ENCODE assay signal across 15 cellular contexts in the genomic region with DNA sequence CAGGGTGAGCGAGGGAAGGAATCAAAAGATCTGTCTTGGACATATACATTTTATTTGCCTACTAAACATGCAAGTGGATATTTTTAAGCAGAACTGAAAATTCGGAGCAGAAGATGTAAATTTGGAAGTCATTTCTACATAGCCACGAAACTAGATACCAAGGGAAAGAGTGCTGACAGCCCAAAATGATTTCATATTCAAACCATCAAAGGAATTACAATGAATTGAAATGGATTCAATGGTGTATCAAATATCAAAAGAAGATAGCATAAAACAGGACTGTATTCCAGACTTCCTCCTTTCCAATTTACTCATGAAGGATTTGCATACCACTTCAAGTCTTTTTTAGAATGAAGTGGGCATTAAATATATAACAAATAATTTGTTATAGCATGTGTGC.
DNase-seq lines count a peak whose midpoint lies in the region.
"Had no signal": no experiment of that assay in that cellular context is flagged by ENCODE, and none has a peak within 500 bp of the region (broad histone marks: within the 10 kb centered on the region; RNA-seq: fewer than 3 reads in every experiment).

No MANE protein-coding gene starts in this region.

- H3K9me3 ChIP-seq in MG63 = no peaks in the 10 kb centered on the region

- H3K36me3 ChIP-seq in MG63 = no peaks in the 10 kb centered on the region

- DNase-seq in COLO829 (ENCODE audit: low spot score) (peak; percentile 7), EH (ENCODE audit: low read depth) (peak; percentile 4), NCI-H526 treated with DMSO at 0.1 percent for 48 hours (lab: John Stamatoyannopoulos, UW) (peak; percentile 58), fibroblast of peridontal ligament (ENCODE audit: extremely low read depth) (peak; percentile 55), epidermal melanocyte (ENCODE audit: insufficient read length, low spot score) (no peak), MG63 (no peak)
- no peak for DNase-seq in stimulated activated CD4-positive, alpha-beta T cell treated with anti-CD3 and anti-CD28 coated beads, Interleukin-15, amount 100 ng/mL, for 24 hours
- DNase-seq: C1 segment of cervical spinal cord, COR-L47, DMS79 treated with DMSO at 0.1 percent for 48 hours, GDM1, NCI-H2227 treated with DMSO at 0.1 percent for 48 hours, NCI-H774, SHP77 treated with DMSO at 0.1 percent for 48 hours had no signal

- no peak overlapping the region for H3K4me3 ChIP-seq in MG63
- H3K4me3 ChIP-seq: GM23338 had no signal

- H3K27me3 ChIP-seq in MG63 = no peaks in the 10 kb centered on the region

Comparison
In these comparisons a context has a peak if more than half of its experiments do, and no peak if none do; other contexts are left out.
1. DNase-seq: peak in COLO829 (single experiment), EH (single experiment), NCI-H526 treated with DMSO at 0.1 percent for 48 hours (single experiment) and fibroblast of peridontal ligament (single experiment); none in epidermal melanocyte (single experiment), MG63 (single experiment) and stimulated activated CD4-positive, alpha-beta T cell treated with anti-CD3 and anti-CD28 coated beads, Interleukin-15, amount 100 ng/mL, for 24 hours (single experiment).